ENCODE assay signal across 15 cellular contexts in genomic region chr18:51068111-51068510, GRCh38. TPM values are rescaled to one million over a fixed set of nuclear protein-coding genes. Genes with fewer than 3 reads are reported as not detected.
DNase-seq lines count a peak whose midpoint lies in the region; ATAC-seq, FAIRE-seq and TF ChIP-seq lines count a peak whose summit lies in the region.
"Had no signal": no experiment of that assay in that cellular context is flagged by ENCODE, and none has a peak within 500 bp of the region (broad histone marks: within the 10 kb centered on the region; RNA-seq: fewer than 3 reads in every experiment).

No MANE protein-coding gene starts in this region.

- WGBS in K562 (ENCODE audit: insufficient coverage, low coverage, missing lambda C conversion rate): 93% methylated on average over 4 of the region's 4 CpGs

- no peaks in the 10 kb centered on the region for H3K9me3 ChIP-seq in K562 (replicated peaks; ENCODE audit: control insufficient read depth, insufficient read depth, low read depth, low read length)
- H3K9me3 ChIP-seq: esophagus squamous epithelium had no signal

- DNase-seq in HFFc6 (peak; percentile 72), K562 (ENCODE audit: extremely low read depth in 1 of 4, low spot score in 3 of 4) (no peak), kidney glomerular epithelial cell (lab: John Stamatoyannopoulos, UW) (peak; percentile 41), NCI-H510A (lab: John Stamatoyannopoulos, UW) (no peak)
- DNase-seq in stimulated activated CD4-positive, alpha-beta T cell treated with anti-CD3 and anti-CD28 coated beads, Interleukin-15, amount 100 ng/mL, for 24 hours: no peak
- DNase-seq in stimulated activated effector memory CD8-positive, alpha-beta T cell treated with anti-CD3 and anti-CD28 coated beads, Interleukin-12 subunit alpha, Interleukin-12 subunit beta, amount 100 ng/mL, for 72 hours (ENCODE audit: low spot score in 2 of 2): no peak
- DNase-seq: activated B cell treated with CpG ODN at 0.5 μM for 24 hours; activated naive CD8-positive, alpha-beta T cell treated with anti-CD3 and anti-CD28 coated beads for 36 hours; cortex of kidney; esophagus squamous epithelium; NCI-H1105; T-cell had no signal

- POLR2A ChIA-PET in K562 (lab: Yijun Ruan, JAX): no interaction called here

- intact Hi-C loops in K562 (cut with micrococcal nuclease): no loop called here

- TF ChIP-seq POLR2A in K562 (conservative IDR thresholded peaks at IDR 0.05): no peak

- no peak for FAIRE-seq in K562 (lab: Jason Lieb, UNC)

- peaks cover 60% of the 10 kb centered on the region for H3K4me1 Mint-ChIP-seq in HFFc6 (ENCODE audit: low read depth)
- H3K4me1 Mint-ChIP-seq in stimulated activated effector memory CD8-positive, alpha-beta T cell treated with anti-CD3 and anti-CD28 coated beads, Interleukin-12 subunit alpha, Interleukin-12 subunit beta, amount 100 ng/mL, for 72 hours: peaks cover 28% of the 10 kb centered on the region
- H3K4me1 Mint-ChIP-seq: activated B cell treated with CpG ODN at 0.5 μM for 24 hours had no signal

- in situ Hi-C loops in K562 (cut with MboI): no loop called here

- H3K4me3 Mint-ChIP-seq in HFFc6: peak overlapping the region; percentile 47
- no peak overlapping the region for H3K4me3 Mint-ChIP-seq in stimulated activated effector memory CD8-positive, alpha-beta T cell treated with anti-CD3 and anti-CD28 coated beads, Interleukin-12 subunit alpha, Interleukin-12 subunit beta, amount 100 ng/mL, for 72 hours
- H3K4me3 Mint-ChIP-seq: activated B cell treated with CpG ODN at 0.5 μM for 24 hours; activated naive CD8-positive, alpha-beta T cell treated with anti-CD3 and anti-CD28 coated beads for 36 hours; memory B cell; T-cell had no signal

- H3K79me2 ChIP-seq in ACC112 (ENCODE audit: control insufficient read depth, insufficient read depth, low read length, unreplicated experiment): peaks cover 33% of the 10 kb centered on the region
- H3K79me2 ChIP-seq in K562 (ENCODE audit: control insufficient read depth, insufficient read depth, low read length): no peaks in the 10 kb centered on the region; the same call in 1 of the 3 replicates

- ATAC-seq in K562: no peak
- no peak for ATAC-seq in GM21723 (IDR thresholded peaks at IDR 0.05; ENCODE audit: unreplicated experiment)
- ATAC-seq in stimulated activated effector memory CD8-positive, alpha-beta T cell treated with anti-CD3 and anti-CD28 coated beads, Interleukin-12 subunit alpha, Interleukin-12 subunit beta, amount 100 ng/mL, for 72 hours: no peak
- ATAC-seq: T-cell had no signal

- no peak overlapping the region for H3K4me2 ChIP-seq in K562 (ENCODE audit: insufficient read depth, low read length)

- TF ChIP-seq CTCF in HFFc6 (IDR thresholded peaks at IDR 0.05) (no peak), K562 (IDR thresholded peaks at IDR 0.05 in 2 of 3, conservative IDR thresholded peaks at IDR 0.05 in 1 of 3; ENCODE audit: insufficient read depth in 2 of 3, low read depth in 1 of 3, low read length in 3 of 3) (no peak)

- CTCF ChIA-PET in K562 (lab: Yijun Ruan, JAX; ENCODE audit: low intra/inter-chr PET ratio): no interaction called here

- H3K36me3 Mint-ChIP-seq in HFFc6 (ENCODE audit: low read depth): peaks cover 37% of the 10 kb centered on the region
- H3K36me3 Mint-ChIP-seq in stimulated activated effector memory CD8-positive, alpha-beta T cell treated with anti-CD3 and anti-CD28 coated beads, Interleukin-12 subunit alpha, Interleukin-12 subunit beta, amount 100 ng/mL, for 72 hours: peaks cover 99% of the 10 kb centered on the region

- TF ChIP-seq RAD21 in K562 (CRISPR knock-in tag; conservative IDR thresholded peaks at IDR 0.05 in 1 of 2, IDR thresholded peaks at IDR 0.05 in 1 of 2): no peak

- H3K27me3 ChIP-seq in ACC112 (ENCODE audit: insufficient read depth, low read length) (no peaks in the 10 kb centered on the region), K562 (ENCODE audit: control insufficient read depth in 2 of 2, insufficient read depth in 2 of 2, low read length in 2 of 2) (no peaks in the 10 kb centered on the region)
- H3K27me3 ChIP-seq: esophagus squamous epithelium had no signal

- H4K20me1 ChIP-seq in K562 (replicated peaks; ENCODE audit: control insufficient read depth, insufficient read depth, low read length): no peaks in the 10 kb centered on the region

- TF ChIP-seq EP300 in K562 (IDR thresholded peaks at IDR 0.05; ENCODE audit: low read length): no peak

- H3K4me3 ChIP-seq in ACC112 (ENCODE audit: low read depth, low read length) (no peak overlapping the region; the same call in 1 of the 2 replicates), K562 (no peak overlapping the region)
- H3K4me3 ChIP-seq: esophagus squamous epithelium had no signal

- TSS peak; percentile 17 for BruUV-seq in K562 (replicated peaks; lab: Mats Ljungman, UMichigan)

- H3K9ac ChIP-seq in K562 (ENCODE audit: insufficient read depth in 1 of 2, low read depth in 2 of 2, low read length in 2 of 2): no peak overlapping the region

- H3K27me3 Mint-ChIP-seq in HFFc6 (ENCODE audit: insufficient read depth): no peaks in the 10 kb centered on the region
- H3K27me3 Mint-ChIP-seq: activated B cell treated with CpG ODN at 0.5 μM for 24 hours; activated naive CD8-positive, alpha-beta T cell treated with anti-CD3 and anti-CD28 coated beads for 36 hours; memory B cell; T-cell had no signal

- no peaks in the 10 kb centered on the region for H3K9me1 ChIP-seq in K562 (ENCODE audit: control insufficient read depth, insufficient read depth, low read length)

- peak overlapping the region; percentile 64 for H3K27ac ChIP-seq in ACC112 (ENCODE audit: low read depth, low read length)
- H3K27ac ChIP-seq in K562 (ENCODE audit: extremely low read depth, low read depth, low read length): no peak overlapping the region
- H3K27ac ChIP-seq: esophagus squamous epithelium had no signal

- no peaks in the 10 kb centered on the region for H3K9me3 Mint-ChIP-seq in HFFc6
- no peaks in the 10 kb centered on the region for H3K9me3 Mint-ChIP-seq in stimulated activated effector memory CD8-positive, alpha-beta T cell treated with anti-CD3 and anti-CD28 coated beads, Interleukin-12 subunit alpha, Interleukin-12 subunit beta, amount 100 ng/mL, for 72 hours
- H3K9me3 Mint-ChIP-seq: activated B cell treated with CpG ODN at 0.5 μM for 24 hours; activated naive CD8-positive, alpha-beta T cell treated with anti-CD3 and anti-CD28 coated beads for 36 hours; memory B cell; T-cell had no signal

- H3K27ac Mint-ChIP-seq in HFFc6: peak overlapping the region; percentile 75
- no peak overlapping the region for H3K27ac Mint-ChIP-seq in stimulated activated effector memory CD8-positive, alpha-beta T cell treated with anti-CD3 and anti-CD28 coated beads, Interleukin-12 subunit alpha, Interleukin-12 subunit beta, amount 100 ng/mL, for 72 hours
- H3K27ac Mint-ChIP-seq: activated B cell treated with CpG ODN at 0.5 μM for 24 hours; activated naive CD8-positive, alpha-beta T cell treated with anti-CD3 and anti-CD28 coated beads for 36 hours; memory B cell; T-cell had no signal

- no peak overlapping the region for H2AFZ ChIP-seq in ACC112 (ENCODE audit: low read length, unreplicated experiment)
- no peak overlapping the region for H2AFZ ChIP-seq in K562 (ENCODE audit: low read depth, low read length)

- H3K4me1 ChIP-seq in ACC112 (ENCODE audit: control insufficient read depth, insufficient read depth, low read length, unreplicated experiment): peaks cover 36% of the 10 kb centered on the region
- no peaks in the 10 kb centered on the region for H3K4me1 ChIP-seq in K562 (replicated peaks in 1 of 2; ENCODE audit: control insufficient read depth in 2 of 2, insufficient read depth in 2 of 2, low read length in 2 of 2)

- H3K36me3 ChIP-seq in ACC112 (ENCODE audit: insufficient read depth, low read length) (peaks cover 22% of the 10 kb centered on the region), K562 (ENCODE audit: control insufficient read depth, insufficient read depth, low read length) (peaks cover 61% of the 10 kb centered on the region)

TF ChIP-seq in K562, 482 proteins besides CTCF, POLR2A, EP300 and RAD21 (continues in another document):
- no peak for TF ChIP-seq ZNF584 (CRISPR knock-in tag; IDR thresholded peaks at IDR 0.05; ENCODE audit: low read depth)
- no peak for TF ChIP-seq HMBOX1 (IDR thresholded peaks at IDR 0.05)
- TF ChIP-seq FOXM1 (IDR thresholded peaks at IDR 0.05; ENCODE audit: low read depth): no peak
- TF ChIP-seq FOXM1 (CRISPR knock-in tag; IDR thresholded peaks at IDR 0.05; ENCODE audit: low read depth): no peak
- no peak for TF ChIP-seq MCM5 (IDR thresholded peaks at IDR 0.05; ENCODE audit: low read depth)
- no peak for TF ChIP-seq TRIM28 (IDR thresholded peaks at IDR 0.05)

RNA-seq across cellular contexts. Expression of gene SMAD4, which starts 38.1 kb away (rescaled TPM):
- total RNA-seq in HFFc6 (2021; fragmentation: NEBNext Ultra II Directional; extraction: Animal tissue kit (Norgen Biotek cat#: 25700)): 10 to 100 TPM; 77.2 to 97.9 (median 84.0) TPM
- 32.8 and 90.7 TPM in 2 replicates for total RNA-seq in K562 (2011; cell fraction: chromatin; rRNA removed; ENCODE audit: low replicate concordance)
- 10.2 and 13.8 TPM in 2 replicates for total RNA-seq in K562 (2011; cell fraction: nucleolus; rRNA removed)
- 41.1 and 72.5 TPM in 2 replicates for total RNA-seq in K562 (2011; cell fraction: nucleoplasm; rRNA removed)
- total RNA-seq in K562 (2014; rRNA removed) (40.7 and 41.0 TPM in 2 replicates), K562 (2014; rRNA removed; fragmentation: Illumina TruSeq; extraction: Trizol) (51.6 and 55.5 TPM in 2 replicates), K562 (2015; rRNA removed; fragmentation: Illumina TruSeq; extraction: Trizol) (31.1 and 32.8 TPM in 2 replicates), K562 (2021) (45.4 and 49.6 TPM in 2 replicates)
- polyA plus RNA-seq in K562 (2011; rRNA removed) (55.0 and 69.3 TPM in 2 replicates), K562 (2014; fragmentation: Illumina TruSeq; extraction: Trizol) (34.6 and 39.4 TPM in 2 replicates), K562 (2014; fragmentation: Nextera tagmentation; extraction: Ambion mirVana) (1 to 10 TPM; 5.7 to 7.1 TPM), K562 (2014; rRNA removed) (10.9 and 19.8 TPM in 2 replicates)
- polyA plus RNA-seq in K562 (2011; cell fraction: cytosol; rRNA removed): 28.1 and 32.9 TPM in 2 replicates
- 40.4 and 42.8 TPM in 2 replicates for polyA plus RNA-seq in K562 (2011; cell fraction: nucleus; rRNA removed)
- polyA plus RNA-seq in K562 (2012): 24.4 and 33.8 TPM in 2 replicates
- polyA minus RNA-seq in K562 (2011; rRNA and poly(A)+ RNA removed): 101 and 139 TPM in 2 replicates
- 33.4 and 37.4 TPM in 2 replicates for polyA minus RNA-seq in K562 (2011; cell fraction: cytosol; rRNA and poly(A)+ RNA removed)
- polyA minus RNA-seq in K562 (2011; cell fraction: nucleus; rRNA and poly(A)+ RNA removed): 15.1 and 21.7 TPM in 2 replicates

Comparison
In these comparisons a context has a peak if more than half of its experiments do, and no peak if none do; other contexts are left out.
1. DNase-seq: peak in HFFc6 (single experiment) and kidney glomerular epithelial cell (single experiment); none in K562 (0 of 4), stimulated activated CD4-positive, alpha-beta T cell treated with anti-CD3 and anti-CD28 coated beads, Interleukin-15, amount 100 ng/mL, for 24 hours (single experiment), NCI-H510A (single experiment) and stimulated activated effector memory CD8-positive, alpha-beta T cell treated with anti-CD3 and anti-CD28 coated beads, Interleukin-12 subunit alpha, Interleukin-12 subunit beta, amount 100 ng/mL, for 72 hours (0 of 2).